11 cellular contexts compared by ENCODE assay signal in genomic region chr9:105141448-105142101, GRCh38.
A peak's percentile ranks its signal among the peaks of the same experiment; 100 is the strongest.
DNase-seq lines count a peak whose midpoint lies in the region; ATAC-seq and TF ChIP-seq lines count a peak whose summit lies in the region.
"Had no signal": no experiment of that assay in that cellular context is flagged by ENCODE, and none has a peak within 500 bp of the region (broad histone marks: within the 10 kb centered on the region; RNA-seq: fewer than 3 reads in every experiment).

No MANE protein-coding gene starts in this region.

- no peaks in the 10 kb centered on the region for H3K36me3 ChIP-seq in heart right ventricle
- H3K36me3 ChIP-seq in HAP-1 (replicated peaks) = no peaks in the 10 kb centered on the region
- H3K36me3 ChIP-seq: sigmoid colon had no signal

- peaks cover 0 to 52% (median 12%) of the 10 kb centered on the region in 9 donors for H3K4me1 ChIP-seq in heart right ventricle
- peaks cover 22% of the 10 kb centered on the region for H3K4me1 ChIP-seq in HAP-1

- peak overlapping the region in 1 of 10 donors; percentile 72 for H3K27ac ChIP-seq in heart right ventricle
- H3K27ac ChIP-seq: sigmoid colon, testis had no signal

- peak; percentile 98 for ATAC-seq in GM18511 (IDR thresholded peaks at IDR 0.05; ENCODE audit: unreplicated experiment)
- ATAC-seq in GM21529 (IDR thresholded peaks at IDR 0.05; ENCODE audit: unreplicated experiment) = peak; percentile 96
- peak; percentile 92 for ATAC-seq in HG03432 (IDR thresholded peaks at IDR 0.05; ENCODE audit: unreplicated experiment)
- ATAC-seq in heart right ventricle = peak in 7 of 8 donors; percentile 41 to 68 (median 46)
- ATAC-seq in GM18517 (IDR thresholded peaks at IDR 0.05; ENCODE audit: unreplicated experiment) = no peak
- ATAC-seq: PC-3 had no signal

- no peak for TF ChIP-seq CTCF in heart right ventricle (IDR thresholded peaks at IDR 0.05)

- H3K9me3 ChIP-seq in heart right ventricle = no peaks in the 10 kb centered on the region
- no peaks in the 10 kb centered on the region for H3K9me3 ChIP-seq in HAP-1
- H3K9me3 ChIP-seq: sigmoid colon, testis had no signal

- in situ Hi-C loops in HAP-1 (cut with MboI; ENCODE audit: low sequenced_read_pairs) = loop anchor here (10.0 kb wide), 1 partner anchor 277 kb away; no protein-coding TSS in a partner anchor

- no peak for DNase-seq in heart right ventricle
- no peak for DNase-seq in NCI-H1092 treated with DMSO at 0.1 percent for 48 hours (lab: John Stamatoyannopoulos, UW)
- DNase-seq in HAP-1 (ENCODE audit: low spot score in 2 of 2) = no peak
- DNase-seq in hippocampal formation (lab: John Stamatoyannopoulos, UW) = no peak
- DNase-seq: PC-3, sigmoid colon, testis had no signal

- no peak overlapping the region for H3K4me3 ChIP-seq in heart right ventricle
- no peak overlapping the region for H3K4me3 ChIP-seq in HAP-1
- H3K4me3 ChIP-seq: sigmoid colon, testis had no signal

- WGBS in heart right ventricle, 2 donors = 71 to 73% methylated on average over 2 of the region's 2 CpGs

- H3K27me3 ChIP-seq in heart right ventricle (no peaks in the 10 kb centered on the region), HAP-1 (ENCODE audit: low read depth) (no peaks in the 10 kb centered on the region)
- H3K27me3 ChIP-seq: sigmoid colon, testis had no signal

- intact Hi-C loops in heart right ventricle (cut with DNase I) = no loop called here
